Comparison of ENCODE assay signal across 8 cellular contexts in genomic region chr4:26083987-26084386, GRCh38.
DNase-seq lines count a peak whose midpoint lies in the region; ATAC-seq and TF ChIP-seq lines count a peak whose summit lies in the region.

No MANE protein-coding gene starts in this region.

- peak; percentile 33 for ATAC-seq in GM19025 (IDR thresholded peaks at IDR 0.05; ENCODE audit: low read depth, unreplicated experiment)
- peak; percentile 42 for ATAC-seq in HG03175 (IDR thresholded peaks at IDR 0.05; ENCODE audit: unreplicated experiment)
- ATAC-seq in naive thymus-derived CD4-positive, alpha-beta T cell = no peak
- ATAC-seq in WTC11 = no peak

- H3K27ac Mint-ChIP-seq in activated T-helper 1 cell treated with anti-CD3 and anti-CD28 coated beads, Interleukin-12 subunit alpha, Interleukin-12 subunit beta, Interleukin-2, Interleukin-4 antibody, amounts not matched to agents 30 ng/mL and 10 ng/mL and 1 ng/mL, durations not matched to agents 14 hours and 24 hours and 36 hours = peak overlapping the region; percentile 83
- peak overlapping the region in 1 of 9 donors; percentile 39 for H3K27ac Mint-ChIP-seq in naive thymus-derived CD4-positive, alpha-beta T cell
- H3K27ac Mint-ChIP-seq in WTC11 = no peak overlapping the region

- DNase-seq in BJ (ENCODE audit: low read depth) = peak; percentile 87
- DNase-seq in activated T-helper 1 cell treated with anti-CD3 and anti-CD28 coated beads, Interleukin-12 subunit alpha, Interleukin-12 subunit beta, Interleukin-2, Interleukin-4 antibody, amounts not matched to agents 30 ng/mL and 10 ng/mL and 1 ng/mL, durations not matched to agents 14 hours and 24 hours and 36 hours (ENCODE audit: low spot score) = no peak
- DNase-seq in retinal pigment epithelial cell (ENCODE audit: low read depth) = peak; percentile 80
- DNase-seq in activated gamma-delta T cell treated with Interleukin-2 at 50 U/mL for 16 hours = no peak
- no peak for DNase-seq in naive thymus-derived CD4-positive, alpha-beta T cell
- DNase-seq in WTC11 (ENCODE audit: low spot score) = no peak

- H3K4me3 Mint-ChIP-seq in activated T-helper 1 cell treated with anti-CD3 and anti-CD28 coated beads, Interleukin-12 subunit alpha, Interleukin-12 subunit beta, Interleukin-2, Interleukin-4 antibody, amounts not matched to agents 30 ng/mL and 10 ng/mL and 1 ng/mL, durations not matched to agents 14 hours and 24 hours and 36 hours = peak overlapping the region; percentile 20
- peak overlapping the region in 1 of 10 donors; percentile 22 for H3K4me3 Mint-ChIP-seq in naive thymus-derived CD4-positive, alpha-beta T cell
- no peak overlapping the region for H3K4me3 Mint-ChIP-seq in WTC11

- POLR2A ChIA-PET in BJ (lab: Charles Lee) = interaction anchor here (0.9 kb wide), 1 partner anchor 155 kb away, joined by 3 read pairs; no protein-coding TSS in a partner anchor
- POLR2A ChIA-PET in naive thymus-derived CD4-positive, alpha-beta T cell (lab: Charles Lee) = no interaction called here
- POLR2A ChIA-PET in WTC11 (lab: Charles Lee) = no interaction called here

- H3K4me1 Mint-ChIP-seq in activated T-helper 1 cell treated with anti-CD3 and anti-CD28 coated beads, Interleukin-12 subunit alpha, Interleukin-12 subunit beta, Interleukin-2, Interleukin-4 antibody, amounts not matched to agents 30 ng/mL and 10 ng/mL and 1 ng/mL, durations not matched to agents 14 hours and 24 hours and 36 hours (ENCODE audit: low read depth) = peaks cover 81% of the 10 kb centered on the region
- peaks cover 0 to 75% (median 10%) of the 10 kb centered on the region in 7 donors for H3K4me1 Mint-ChIP-seq in naive thymus-derived CD4-positive, alpha-beta T cell
- peaks cover 14% of the 10 kb centered on the region for H3K4me1 Mint-ChIP-seq in WTC11

- intact Hi-C loops in activated T-helper 1 cell treated with anti-CD3 and anti-CD28 coated beads, Interleukin-12 subunit alpha, Interleukin-12 subunit beta, Interleukin-2, Interleukin-4 antibody, amounts not matched to agents 30 ng/mL and 10 ng/mL and 1 ng/mL, durations not matched to agents 14 hours and 24 hours and 36 hours (cut with micrococcal nuclease) = no loop called here
- intact Hi-C loops in naive thymus-derived CD4-positive, alpha-beta T cell (cut with micrococcal nuclease) = loop anchor here in 1 of 2 donors (5.0 kb wide), 1 partner anchor 638 kb away; no protein-coding TSS in a partner anchor

- peaks cover 15% of the 10 kb centered on the region for H3K9me3 Mint-ChIP-seq in activated T-helper 1 cell treated with anti-CD3 and anti-CD28 coated beads, Interleukin-12 subunit alpha, Interleukin-12 subunit beta, Interleukin-2, Interleukin-4 antibody, amounts not matched to agents 30 ng/mL and 10 ng/mL and 1 ng/mL, durations not matched to agents 14 hours and 24 hours and 36 hours
- H3K9me3 Mint-ChIP-seq in naive thymus-derived CD4-positive, alpha-beta T cell = no peaks in the 10 kb centered on the region
- no peaks in the 10 kb centered on the region for H3K9me3 Mint-ChIP-seq in WTC11

- peaks cover 24% of the 10 kb centered on the region for H3K27me3 ChIP-seq in BJ (ENCODE audit: control insufficient read depth, insufficient read depth, low read length)
- no peaks in the 10 kb centered on the region for H3K27me3 ChIP-seq in naive thymus-derived CD4-positive, alpha-beta T cell (ENCODE audit: control insufficient read depth in 2 of 2, insufficient read depth in 2 of 2, low read length in 2 of 2)

- no peaks in the 10 kb centered on the region for H3K36me3 ChIP-seq in BJ (ENCODE audit: control insufficient read depth, insufficient read depth, low read length)
- H3K36me3 ChIP-seq in naive thymus-derived CD4-positive, alpha-beta T cell (ENCODE audit: control insufficient read depth in 2 of 3, insufficient read depth in 3 of 3, low read length in 3 of 3) = no peaks in the 10 kb centered on the region

- H3K36me3 Mint-ChIP-seq in activated T-helper 1 cell treated with anti-CD3 and anti-CD28 coated beads, Interleukin-12 subunit alpha, Interleukin-12 subunit beta, Interleukin-2, Interleukin-4 antibody, amounts not matched to agents 30 ng/mL and 10 ng/mL and 1 ng/mL, durations not matched to agents 14 hours and 24 hours and 36 hours (ENCODE audit: low read depth) = peaks cover 10% of the 10 kb centered on the region
- H3K36me3 Mint-ChIP-seq in naive thymus-derived CD4-positive, alpha-beta T cell = peaks cover 0 to 2% (median 0%) of the 10 kb centered on the region in 5 donors
- H3K36me3 Mint-ChIP-seq in WTC11 = no peaks in the 10 kb centered on the region

- CTCF ChIA-PET in BJ (lab: Yijun Ruan, JAX) (interaction anchor here (0.6 to 3.1 kb wide), 17 partner anchors 9 to 472 kb away, joined by 3 to 15 read pairs (median 4); no protein-coding TSS in a partner anchor), WTC11 (lab: Charles Lee) (interaction anchor here (1.4 to 2.9 kb wide), 2 partner anchors 77 to 241 kb away, joined by 5 to 16 read pairs; no protein-coding TSS in a partner anchor)
- CTCF ChIA-PET in naive thymus-derived CD4-positive, alpha-beta T cell (lab: Charles Lee) = interaction anchor here (0.6 to 3.2 kb wide), 6 partner anchors 114 to 247 kb away, joined by 3 to 7 read pairs (median 4); no protein-coding TSS in a partner anchor

- peaks cover 0 to 6% of the 10 kb centered on the region in 2 donors for H3K4me1 ChIP-seq in naive thymus-derived CD4-positive, alpha-beta T cell (ENCODE audit: control insufficient read depth in 2 of 2, insufficient read depth in 2 of 2, low read length in 2 of 2)

- TF ChIP-seq CTCF in BJ (IDR thresholded peaks at IDR 0.05; ENCODE audit: insufficient read depth, low read depth, low read length) (no peak), retinal pigment epithelial cell (conservative IDR thresholded peaks at IDR 0.05; ENCODE audit: low read depth, low read length) (no peak), WTC11 (IDR thresholded peaks at IDR 0.05) (no peak)

- H3K27ac ChIP-seq in naive thymus-derived CD4-positive, alpha-beta T cell (ENCODE audit: low read depth, low read length) = no peak overlapping the region

- H3K9me3 ChIP-seq in naive thymus-derived CD4-positive, alpha-beta T cell (ENCODE audit: control insufficient read depth in 2 of 3, low read length in 3 of 3) = no peaks in the 10 kb centered on the region

- H3K4me3 ChIP-seq in BJ (ENCODE audit: low read depth, low read length) (no peak overlapping the region), retinal pigment epithelial cell (ENCODE audit: low read length) (no peak overlapping the region)
- no peak overlapping the region for H3K4me3 ChIP-seq in naive thymus-derived CD4-positive, alpha-beta T cell (ENCODE audit: low read length)

- no peaks in the 10 kb centered on the region for H3K27me3 Mint-ChIP-seq in activated T-helper 1 cell treated with anti-CD3 and anti-CD28 coated beads, Interleukin-12 subunit alpha, Interleukin-12 subunit beta, Interleukin-2, Interleukin-4 antibody, amounts not matched to agents 30 ng/mL and 10 ng/mL and 1 ng/mL, durations not matched to agents 14 hours and 24 hours and 36 hours (ENCODE audit: insufficient read depth)
- H3K27me3 Mint-ChIP-seq in naive thymus-derived CD4-positive, alpha-beta T cell = peaks cover 0 to 44% (median 7%) of the 10 kb centered on the region in 5 donors
- no peaks in the 10 kb centered on the region for H3K27me3 Mint-ChIP-seq in WTC11 (ENCODE audit: low read depth)

TF ChIP-seq in WTC11, 78 proteins besides CTCF, POLR2A, EP300 and RAD21 (continues in another document):
- TF ChIP-seq KAT7 (CRISPR knock-in tag; IDR thresholded peaks at IDR 0.05; ENCODE audit: borderline replicate concordance) = no peak
- TF ChIP-seq FOXP1 (CRISPR knock-in tag; IDR thresholded peaks at IDR 0.05; ENCODE audit: borderline replicate concordance) = no peak
- TF ChIP-seq TEAD4 (CRISPR knock-in tag; IDR thresholded peaks at IDR 0.05) = no peak
- TF ChIP-seq ATF6 (CRISPR knock-in tag; IDR thresholded peaks at IDR 0.05) = no peak
- TF ChIP-seq NFATC4 (CRISPR knock-in tag; IDR thresholded peaks at IDR 0.05) = no peak
- no peak for TF ChIP-seq ZBTB43 (CRISPR knock-in tag; IDR thresholded peaks at IDR 0.05)
- TF ChIP-seq OVOL2 (CRISPR knock-in tag; IDR thresholded peaks at IDR 0.05; ENCODE audit: borderline replicate concordance) = no peak
- TF ChIP-seq ELF4 (CRISPR knock-in tag; IDR thresholded peaks at IDR 0.05; ENCODE audit: low read depth) = no peak
- TF ChIP-seq ZNF423 (CRISPR knock-in tag; IDR thresholded peaks at IDR 0.05) = no peak

Comparison
In these comparisons a context has a peak if more than half of its experiments do, and no peak if none do; other contexts are left out.
1. DNase-seq: peak in BJ (single experiment) and retinal pigment epithelial cell (single experiment); none in activated T-helper 1 cell treated with anti-CD3 and anti-CD28 coated beads, Interleukin-12 subunit alpha, Interleukin-12 subunit beta, Interleukin-2, Interleukin-4 antibody, amounts not matched to agents 30 ng/mL and 10 ng/mL and 1 ng/mL, durations not matched to agents 14 hours and 24 hours and 36 hours (single experiment), activated gamma-delta T cell treated with Interleukin-2 at 50 U/mL for 16 hours (single experiment), naive thymus-derived CD4-positive, alpha-beta T cell (0 of 9) and WTC11 (single experiment).
2. ATAC-seq: peak in GM19025 (single experiment) and HG03175 (single experiment); none in naive thymus-derived CD4-positive, alpha-beta T cell (single experiment) and WTC11 (single experiment).